ENCODE assay signal across 30 cellular contexts in genomic region chr6:36663504-36664446, GRCh38. TPM values are rescaled to one million over a fixed set of nuclear protein-coding genes. Genes with fewer than 3 reads are reported as not detected.
A peak's percentile ranks its signal among the peaks of the same experiment; 100 is the strongest.
DNase-seq lines count a peak whose midpoint lies in the region; ATAC-seq and TF ChIP-seq lines count a peak whose summit lies in the region.
"Had no signal": no experiment of that assay in that cellular context is flagged by ENCODE, and none has a peak within 500 bp of the region (broad histone marks: within the 10 kb centered on the region; RNA-seq: fewer than 3 reads in every experiment).

No MANE protein-coding gene starts in this region.

- no CpG with 5 or more reads among the region's 4 CpGs for WGBS in trophoblast cell (ENCODE audit: extremely low coverage, insufficient coverage, insufficient read length)

- CTCF ChIA-PET in activated CD4-positive, alpha-beta T cell treated with anti-CD3 and anti-CD28 coated beads for 36 hours (lab: Charles Lee): interaction anchor here (1.2 to 3.0 kb wide), 2 partner anchors 49 to 95 kb away, joined by 4 to 9 read pairs; no protein-coding TSS in a partner anchor
- CTCF ChIA-PET in activated CD4-positive, alpha-beta T cell treated with anti-CD3 and anti-CD28 coated beads, Interleukin-2, amount 10 ng/mL, durations not matched to agents 7 days and 5 days (lab: Charles Lee): interaction anchor here (0.8 to 1.9 kb wide), 3 partner anchors 8 to 41 kb away, joined by 3 to 6 read pairs (median 3); no protein-coding TSS in a partner anchor
- CTCF ChIA-PET in HEK293 (lab: Yijun Ruan, JAX): interaction anchor here (0.7 to 0.8 kb wide), 2 partner anchors 15 to 61 kb away, joined by 3 to 4 read pairs; partner anchors contain the start of gene CDKN1A

- H4K91ac ChIP-seq in trophoblast cell (ENCODE audit: low read depth, low read length): no peak overlapping the region

- no peaks in the 10 kb centered on the region for H3K36me3 ChIP-seq in HEK293 (ENCODE audit: control insufficient read depth in 2 of 2, insufficient read depth in 1 of 2, low read length in 2 of 2)
- no peaks in the 10 kb centered on the region for H3K36me3 ChIP-seq in trophoblast cell (ENCODE audit: control insufficient read depth in 1 of 2, insufficient read depth in 2 of 2, low read length in 2 of 2)
- H3K36me3 ChIP-seq: breast epithelium, ovary, SJSA1, stomach, thyroid gland had no signal

- H2BK120ac ChIP-seq in trophoblast cell (ENCODE audit: insufficient read depth, low read length, poor library complexity): peak overlapping the region; percentile 39

- peak; percentile 36 for ATAC-seq in activated CD4-positive, alpha-beta T cell treated with anti-CD3 and anti-CD28 coated beads for 36 hours

- no peaks in the 10 kb centered on the region for H3K27me3 ChIP-seq in trophoblast cell (ENCODE audit: insufficient read depth, low read length)
- H3K27me3 ChIP-seq: breast epithelium, ovary, SJSA1, thyroid gland had no signal

- no peak overlapping the region for H3K27ac Mint-ChIP-seq in activated CD4-positive, alpha-beta T cell treated with anti-CD3 and anti-CD28 coated beads for 36 hours
- no peak overlapping the region for H3K27ac Mint-ChIP-seq in activated CD4-positive, alpha-beta T cell treated with anti-CD3 and anti-CD28 coated beads, Interleukin-2, amount 10 ng/mL, durations not matched to agents 7 days and 5 days
- H3K27ac Mint-ChIP-seq in activated T-helper 1 cell treated with anti-CD3 and anti-CD28 coated beads, Interleukin-12 subunit alpha, Interleukin-12 subunit beta, Interleukin-2, Interleukin-4 antibody, amounts not matched to agents 30 ng/mL and 10 ng/mL and 1 ng/mL, durations not matched to agents 14 hours and 24 hours and 36 hours: no peak overlapping the region
- H3K27ac Mint-ChIP-seq: activated CD4-positive, alpha-beta memory T cell treated with anti-CD3 and anti-CD28 coated beads for 36 hours; activated naive CD4-positive, alpha-beta T cell treated with anti-CD3 and anti-CD28 coated beads, Interleukin-2, amount 50 U/mL, for 24 hours; activated T-helper 2 cell treated with anti-CD3 and anti-CD28 coated beads, Interferon-gamma antibody, Interleukin-2, Interleukin-4, amounts not matched to agents 10 μg/mL and 5 μg/mL and 100 μg/mL, durations not matched to agents 14 hours and 24 hours and 36 hours; CD8-positive, alpha-beta memory T cell had no signal

- H2AFZ ChIP-seq in trophoblast cell (ENCODE audit: insufficient read depth, low read length, poor library complexity): no peak overlapping the region

- H3K4me1 ChIP-seq in HEK293 (ENCODE audit: control insufficient read depth, insufficient read depth, low read length): peaks cover 15% of the 10 kb centered on the region
- H3K4me1 ChIP-seq in trophoblast cell (ENCODE audit: control insufficient read depth in 1 of 2, insufficient read depth in 2 of 2, low read length in 2 of 2): peaks cover 12 to 18% of the 10 kb centered on the region in 2 experiments

- no peaks in the 10 kb centered on the region for H3K36me3 Mint-ChIP-seq in activated CD4-positive, alpha-beta T cell treated with anti-CD3 and anti-CD28 coated beads for 36 hours (ENCODE audit: low read depth)
- no peaks in the 10 kb centered on the region for H3K36me3 Mint-ChIP-seq in activated CD4-positive, alpha-beta T cell treated with anti-CD3 and anti-CD28 coated beads, Interleukin-2, amount 10 ng/mL, durations not matched to agents 7 days and 5 days (ENCODE audit: low read depth)
- H3K36me3 Mint-ChIP-seq in activated T-helper 1 cell treated with anti-CD3 and anti-CD28 coated beads, Interleukin-12 subunit alpha, Interleukin-12 subunit beta, Interleukin-2, Interleukin-4 antibody, amounts not matched to agents 30 ng/mL and 10 ng/mL and 1 ng/mL, durations not matched to agents 14 hours and 24 hours and 36 hours (ENCODE audit: low read depth): no peaks in the 10 kb centered on the region
- H3K36me3 Mint-ChIP-seq: activated CD4-positive, alpha-beta memory T cell treated with anti-CD3 and anti-CD28 coated beads for 36 hours; activated naive CD4-positive, alpha-beta T cell treated with anti-CD3 and anti-CD28 coated beads, Interleukin-2, amount 50 U/mL, for 24 hours; CD8-positive, alpha-beta memory T cell; IgD-negative memory B cell; naive thymus-derived CD8-positive, alpha-beta T cell had no signal

- H2AK5ac ChIP-seq in trophoblast cell (ENCODE audit: low read length): no peak overlapping the region

- H3K9ac ChIP-seq in trophoblast cell (ENCODE audit: low read length): no peak overlapping the region

- H3K4me3 Mint-ChIP-seq in activated CD4-positive, alpha-beta T cell treated with anti-CD3 and anti-CD28 coated beads for 36 hours: no peak overlapping the region
- H3K4me3 Mint-ChIP-seq in activated CD4-positive, alpha-beta T cell treated with anti-CD3 and anti-CD28 coated beads, Interleukin-2, amount 10 ng/mL, durations not matched to agents 7 days and 5 days: no peak overlapping the region
- H3K4me3 Mint-ChIP-seq in activated T-helper 1 cell treated with anti-CD3 and anti-CD28 coated beads, Interleukin-12 subunit alpha, Interleukin-12 subunit beta, Interleukin-2, Interleukin-4 antibody, amounts not matched to agents 30 ng/mL and 10 ng/mL and 1 ng/mL, durations not matched to agents 14 hours and 24 hours and 36 hours: no peak overlapping the region
- H3K4me3 Mint-ChIP-seq: activated CD4-positive, alpha-beta memory T cell treated with anti-CD3 and anti-CD28 coated beads for 36 hours; activated naive CD4-positive, alpha-beta T cell treated with anti-CD3 and anti-CD28 coated beads, Interleukin-2, amount 50 U/mL, for 24 hours; CD8-positive, alpha-beta memory T cell had no signal

- POLR2A ChIA-PET in activated CD4-positive, alpha-beta T cell treated with anti-CD3 and anti-CD28 coated beads for 36 hours (lab: Charles Lee): no interaction called here
- POLR2A ChIA-PET in activated CD4-positive, alpha-beta T cell treated with anti-CD3 and anti-CD28 coated beads, Interleukin-2, amount 10 ng/mL, durations not matched to agents 7 days and 5 days (lab: Charles Lee): interaction anchor here (0.5 kb wide), 2 partner anchors 10 to 57 kb away, joined by 3 to 5 read pairs; no protein-coding TSS in a partner anchor
- POLR2A ChIA-PET in HEK293 (lab: Yijun Ruan, JAX): interaction anchor here (1.1 to 8.8 kb wide), 2 partner anchors 15 to 62 kb away, joined by 4 to 143 read pairs; partner anchors contain the start of gene CDKN1A

- no peak overlapping the region for H3K4ac ChIP-seq in trophoblast cell (ENCODE audit: low read depth, low read length)

- peaks cover 21% of the 10 kb centered on the region for H3K4me1 Mint-ChIP-seq in activated CD4-positive, alpha-beta T cell treated with anti-CD3 and anti-CD28 coated beads for 36 hours
- H3K4me1 Mint-ChIP-seq in activated CD4-positive, alpha-beta T cell treated with anti-CD3 and anti-CD28 coated beads, Interleukin-2, amount 10 ng/mL, durations not matched to agents 7 days and 5 days: peaks cover 25% of the 10 kb centered on the region
- H3K4me1 Mint-ChIP-seq in activated T-helper 1 cell treated with anti-CD3 and anti-CD28 coated beads, Interleukin-12 subunit alpha, Interleukin-12 subunit beta, Interleukin-2, Interleukin-4 antibody, amounts not matched to agents 30 ng/mL and 10 ng/mL and 1 ng/mL, durations not matched to agents 14 hours and 24 hours and 36 hours (ENCODE audit: low read depth): peaks cover 5% of the 10 kb centered on the region

- H3K4me2 ChIP-seq in trophoblast cell (ENCODE audit: low read length): no peak overlapping the region

- no peak overlapping the region for H3K23ac ChIP-seq in trophoblast cell (ENCODE audit: low read length)

- H4K12ac ChIP-seq in trophoblast cell (ENCODE audit: low read depth, low read length): no peak overlapping the region

- H3K27me3 Mint-ChIP-seq in activated CD4-positive, alpha-beta T cell treated with anti-CD3 and anti-CD28 coated beads for 36 hours: peaks cover 8% of the 10 kb centered on the region
- H3K27me3 Mint-ChIP-seq in activated CD4-positive, alpha-beta T cell treated with anti-CD3 and anti-CD28 coated beads, Interleukin-2, amount 10 ng/mL, durations not matched to agents 7 days and 5 days: peaks cover 10% of the 10 kb centered on the region
- peaks cover 22% of the 10 kb centered on the region for H3K27me3 Mint-ChIP-seq in activated T-helper 1 cell treated with anti-CD3 and anti-CD28 coated beads, Interleukin-12 subunit alpha, Interleukin-12 subunit beta, Interleukin-2, Interleukin-4 antibody, amounts not matched to agents 30 ng/mL and 10 ng/mL and 1 ng/mL, durations not matched to agents 14 hours and 24 hours and 36 hours (ENCODE audit: insufficient read depth)

- H3K14ac ChIP-seq in trophoblast cell (ENCODE audit: low read length): no peak overlapping the region

- H3K18ac ChIP-seq in trophoblast cell (ENCODE audit: low read length): no peak overlapping the region

- no peak overlapping the region for H3K27ac ChIP-seq in HEK293 (ENCODE audit: extremely low read depth, low read depth, low read length)
- no peak overlapping the region for H3K27ac ChIP-seq in trophoblast cell (ENCODE audit: low read depth, low read length)
- H3K27ac ChIP-seq: breast epithelium, ovary, SJSA1, stomach, thyroid gland had no signal

- peaks cover 19% of the 10 kb centered on the region for H3K79me1 ChIP-seq in trophoblast cell (ENCODE audit: low read length)

- H4K8ac ChIP-seq in trophoblast cell (ENCODE audit: low read depth, low read length): no peak overlapping the region

- H2BK12ac ChIP-seq in trophoblast cell (ENCODE audit: low read length): no peak overlapping the region

- H3K79me2 ChIP-seq in trophoblast cell (ENCODE audit: control insufficient read depth, insufficient read depth, low read length, poor library complexity): peaks cover 2% of the 10 kb centered on the region

- no peaks in the 10 kb centered on the region for H3K9me3 Mint-ChIP-seq in activated CD4-positive, alpha-beta T cell treated with anti-CD3 and anti-CD28 coated beads for 36 hours (ENCODE audit: low read depth)
- no peaks in the 10 kb centered on the region for H3K9me3 Mint-ChIP-seq in activated CD4-positive, alpha-beta T cell treated with anti-CD3 and anti-CD28 coated beads, Interleukin-2, amount 10 ng/mL, durations not matched to agents 7 days and 5 days
- H3K9me3 Mint-ChIP-seq in activated T-helper 1 cell treated with anti-CD3 and anti-CD28 coated beads, Interleukin-12 subunit alpha, Interleukin-12 subunit beta, Interleukin-2, Interleukin-4 antibody, amounts not matched to agents 30 ng/mL and 10 ng/mL and 1 ng/mL, durations not matched to agents 14 hours and 24 hours and 36 hours: no peaks in the 10 kb centered on the region
- H3K9me3 Mint-ChIP-seq: activated CD4-positive, alpha-beta memory T cell treated with anti-CD3 and anti-CD28 coated beads for 36 hours; activated naive CD4-positive, alpha-beta T cell treated with anti-CD3 and anti-CD28 coated beads, Interleukin-2, amount 50 U/mL, for 24 hours; activated T-helper 2 cell treated with anti-CD3 and anti-CD28 coated beads, Interferon-gamma antibody, Interleukin-2, Interleukin-4, amounts not matched to agents 10 μg/mL and 5 μg/mL and 100 μg/mL, durations not matched to agents 14 hours and 24 hours and 36 hours; CD8-positive, alpha-beta memory T cell; IgD-negative memory B cell; naive thymus-derived CD8-positive, alpha-beta T cell had no signal

- intact Hi-C loops in activated CD4-positive, alpha-beta T cell treated with anti-CD3 and anti-CD28 coated beads for 36 hours (cut with DNase I, micrococcal nuclease): no loop called here
- intact Hi-C loops in activated T-helper 1 cell treated with anti-CD3 and anti-CD28 coated beads, Interleukin-12 subunit alpha, Interleukin-12 subunit beta, Interleukin-2, Interleukin-4 antibody, amounts not matched to agents 30 ng/mL and 10 ng/mL and 1 ng/mL, durations not matched to agents 14 hours and 24 hours and 36 hours (cut with micrococcal nuclease): no loop called here

- no peak for DNase-seq in activated CD4-positive, alpha-beta T cell treated with anti-CD3 and anti-CD28 coated beads for 36 hours
- no peak for DNase-seq in activated CD4-positive, alpha-beta T cell treated with anti-CD3 and anti-CD28 coated beads, Interleukin-2, amount 10 ng/mL, durations not matched to agents 7 days and 5 days
- DNase-seq in amniotic epithelial cell (ENCODE audit: low read depth): peak; percentile 34
- no peak for DNase-seq in trophoblast cell
- no peak for DNase-seq in activated T-helper 1 cell treated with anti-CD3 and anti-CD28 coated beads, Interleukin-12 subunit alpha, Interleukin-12 subunit beta, Interleukin-2, Interleukin-4 antibody, amounts not matched to agents 30 ng/mL and 10 ng/mL and 1 ng/mL, durations not matched to agents 14 hours and 24 hours and 36 hours (ENCODE audit: low spot score)
- DNase-seq in DMS53 (lab: John Stamatoyannopoulos, UW): no peak
- DNase-seq in AG08396 (ENCODE audit: low spot score): no peak
- DNase-seq: activated CD4-positive, alpha-beta memory T cell treated with anti-CD3 and anti-CD28 coated beads for 36 hours; activated CD8-positive, alpha-beta memory T cell treated with anti-CD3 and anti-CD28 coated beads, Interleukin-2, amount 50 U/mL, for 48 hours; hypothalamus; NCI-H1105; NCI-H187 treated with DMSO at 0.1 percent for 48 hours; NCI-H2171 treated with DMSO at 0.1 percent for 48 hours; NCI-H510A; OCI-M1; ovary; retina; stimulated activated CD4-positive, alpha-beta T cell treated with anti-CD3 and anti-CD28 coated beads, Interleukin-1b, Interleukin-23, amount 100 ng/mL, for 48 hours; stomach; thyroid gland had no signal

- H3K9me3 ChIP-seq in HEK293 (ENCODE audit: control insufficient read depth, insufficient read depth, low read depth, low read length) (no peaks in the 10 kb centered on the region), trophoblast cell (ENCODE audit: insufficient read depth, low read depth, low read length) (peaks cover 3% of the 10 kb centered on the region)
- H3K9me3 ChIP-seq: breast epithelium, ovary, SJSA1, stomach, thyroid gland had no signal

- H2BK5ac ChIP-seq in trophoblast cell (ENCODE audit: low read depth, low read length, poor library complexity): no peak overlapping the region

- H3K4me3 ChIP-seq in HEK293 (ENCODE audit: low read depth, low read length) (no peak overlapping the region), trophoblast cell (ENCODE audit: low read depth, low read length) (no peak overlapping the region)
- H3K4me3 ChIP-seq: breast epithelium, lung, ovary, SJSA1, stomach, thyroid gland had no signal

- no peak for TF ChIP-seq CTCF in HEK293 (tag by site-specific recombination; IDR thresholded peaks at IDR 0.05)

RNA-seq across cellular contexts. Expression of gene CDKN1A, which starts 14.7 kb away (rescaled TPM):
- total RNA-seq in activated CD4-positive, alpha-beta T cell treated with anti-CD3 and anti-CD28 coated beads for 36 hours: 10 to 100 TPM; 31.3 to 35.9 TPM
- total RNA-seq in activated CD4-positive, alpha-beta T cell treated with anti-CD3 and anti-CD28 coated beads, Interleukin-2, amount 10 ng/mL, durations not matched to agents 7 days and 5 days: 10 to 100 TPM; 36.7 to 39.5 TPM
- polyA plus RNA-seq in trophoblast cell (2013): 171 and 186 TPM in 2 replicates
- total RNA-seq in activated T-helper 1 cell treated with anti-CD3 and anti-CD28 coated beads, Interleukin-12 subunit alpha, Interleukin-12 subunit beta, Interleukin-2, Interleukin-4 antibody, amounts not matched to agents 30 ng/mL and 10 ng/mL and 1 ng/mL, durations not matched to agents 14 hours and 24 hours and 36 hours: 105 and 107 TPM in 2 replicates

RNA-seq across cellular contexts. Expression of gene RAB44, which starts 33.9 kb away (rescaled TPM):
- total RNA-seq in activated CD4-positive, alpha-beta T cell treated with anti-CD3 and anti-CD28 coated beads for 36 hours: under 1 TPM in 1 of 2 experiments, not detected in 1; 0.05 TPM
- under 1 TPM; 0.08 to 0.15 TPM for total RNA-seq in activated CD4-positive, alpha-beta T cell treated with anti-CD3 and anti-CD28 coated beads, Interleukin-2, amount 10 ng/mL, durations not matched to agents 7 days and 5 days
- 0.01 TPM in 2 replicates for polyA plus RNA-seq in trophoblast cell (2013)
- total RNA-seq in activated T-helper 1 cell treated with anti-CD3 and anti-CD28 coated beads, Interleukin-12 subunit alpha, Interleukin-12 subunit beta, Interleukin-2, Interleukin-4 antibody, amounts not matched to agents 30 ng/mL and 10 ng/mL and 1 ng/mL, durations not matched to agents 14 hours and 24 hours and 36 hours: 0.05 and 0.10 TPM in 2 replicates
- total RNA-seq: A673; activated T-helper 2 cell treated with anti-CD3 and anti-CD28 coated beads, Interferon-gamma antibody, Interleukin-2, Interleukin-4, amounts not matched to agents 10 μg/mL and 5 μg/mL and 100 μg/mL, durations not matched to agents 14 hours and 24 hours and 36 hours; CD8-positive, alpha-beta memory T cell; naive thymus-derived CD8-positive, alpha-beta T cell; SJSA1 had no signal
- polyA plus RNA-seq: CD8-positive, alpha-beta memory T cell; IgD-negative memory B cell; naive thymus-derived CD8-positive, alpha-beta T cell had no signal
